1 cellular context compared by ENCODE assay signal in genomic region chr9:127943011-127943662, GRCh38.
TF ChIP-seq lines count a peak whose summit lies in the region.

No MANE protein-coding gene starts in this region.

TF ChIP-seq in GM23338, 12 proteins besides CTCF, POLR2A, EP300 and RAD21:
- no peak for TF ChIP-seq ZNF462 (CRISPR knock-in tag; IDR thresholded peaks at IDR 0.05)
- TF ChIP-seq EZH2phosphoT487 (IDR thresholded peaks at IDR 0.05; ENCODE audit: unreplicated experiment), result no peak
- no peak for TF ChIP-seq POLR2AphosphoS5 (IDR thresholded peaks at IDR 0.05; ENCODE audit: low read depth)
- no peak for TF ChIP-seq REST (IDR thresholded peaks at IDR 0.05; ENCODE audit: unreplicated experiment)
- TF ChIP-seq NANOG (IDR thresholded peaks at IDR 0.05; ENCODE audit: borderline replicate concordance), result no peak
- no peak for TF ChIP-seq ZNF331 (CRISPR knock-in tag; IDR thresholded peaks at IDR 0.05; ENCODE audit: low read depth)
- TF ChIP-seq ZNF114 (CRISPR knock-in tag; IDR thresholded peaks at IDR 0.05), result no peak
